In the genomic region with DNA sequence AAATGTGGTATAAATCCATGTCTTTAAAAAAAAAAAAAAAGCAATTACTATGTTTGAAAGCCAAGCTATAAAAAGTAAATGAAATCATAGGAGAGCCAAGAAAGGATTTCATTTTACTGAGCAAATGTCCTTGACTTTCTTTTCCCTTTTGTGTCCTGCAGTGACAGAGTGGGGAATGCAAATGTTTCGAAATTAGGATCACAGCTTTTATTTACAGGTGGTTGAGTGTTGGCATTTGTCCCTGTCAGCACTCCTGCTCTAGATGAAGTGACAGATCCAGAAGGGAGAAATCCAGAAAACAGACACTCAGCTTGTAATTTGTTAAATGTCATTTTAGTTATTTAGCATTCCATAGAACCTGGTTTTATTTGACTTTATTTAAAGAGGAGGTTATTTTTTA, we compare ENCODE assay signal across 1 cellular context.
A peak's percentile ranks its signal among the peaks of the same experiment; 100 is the strongest.
TF ChIP-seq lines count a peak whose summit lies in the region.

No MANE protein-coding gene starts in this region.

TF ChIP-seq in HepG2, 621 proteins besides CTCF, POLR2A, EP300 and RAD21 (continued from another document):
- TF ChIP-seq, protein P1, sequence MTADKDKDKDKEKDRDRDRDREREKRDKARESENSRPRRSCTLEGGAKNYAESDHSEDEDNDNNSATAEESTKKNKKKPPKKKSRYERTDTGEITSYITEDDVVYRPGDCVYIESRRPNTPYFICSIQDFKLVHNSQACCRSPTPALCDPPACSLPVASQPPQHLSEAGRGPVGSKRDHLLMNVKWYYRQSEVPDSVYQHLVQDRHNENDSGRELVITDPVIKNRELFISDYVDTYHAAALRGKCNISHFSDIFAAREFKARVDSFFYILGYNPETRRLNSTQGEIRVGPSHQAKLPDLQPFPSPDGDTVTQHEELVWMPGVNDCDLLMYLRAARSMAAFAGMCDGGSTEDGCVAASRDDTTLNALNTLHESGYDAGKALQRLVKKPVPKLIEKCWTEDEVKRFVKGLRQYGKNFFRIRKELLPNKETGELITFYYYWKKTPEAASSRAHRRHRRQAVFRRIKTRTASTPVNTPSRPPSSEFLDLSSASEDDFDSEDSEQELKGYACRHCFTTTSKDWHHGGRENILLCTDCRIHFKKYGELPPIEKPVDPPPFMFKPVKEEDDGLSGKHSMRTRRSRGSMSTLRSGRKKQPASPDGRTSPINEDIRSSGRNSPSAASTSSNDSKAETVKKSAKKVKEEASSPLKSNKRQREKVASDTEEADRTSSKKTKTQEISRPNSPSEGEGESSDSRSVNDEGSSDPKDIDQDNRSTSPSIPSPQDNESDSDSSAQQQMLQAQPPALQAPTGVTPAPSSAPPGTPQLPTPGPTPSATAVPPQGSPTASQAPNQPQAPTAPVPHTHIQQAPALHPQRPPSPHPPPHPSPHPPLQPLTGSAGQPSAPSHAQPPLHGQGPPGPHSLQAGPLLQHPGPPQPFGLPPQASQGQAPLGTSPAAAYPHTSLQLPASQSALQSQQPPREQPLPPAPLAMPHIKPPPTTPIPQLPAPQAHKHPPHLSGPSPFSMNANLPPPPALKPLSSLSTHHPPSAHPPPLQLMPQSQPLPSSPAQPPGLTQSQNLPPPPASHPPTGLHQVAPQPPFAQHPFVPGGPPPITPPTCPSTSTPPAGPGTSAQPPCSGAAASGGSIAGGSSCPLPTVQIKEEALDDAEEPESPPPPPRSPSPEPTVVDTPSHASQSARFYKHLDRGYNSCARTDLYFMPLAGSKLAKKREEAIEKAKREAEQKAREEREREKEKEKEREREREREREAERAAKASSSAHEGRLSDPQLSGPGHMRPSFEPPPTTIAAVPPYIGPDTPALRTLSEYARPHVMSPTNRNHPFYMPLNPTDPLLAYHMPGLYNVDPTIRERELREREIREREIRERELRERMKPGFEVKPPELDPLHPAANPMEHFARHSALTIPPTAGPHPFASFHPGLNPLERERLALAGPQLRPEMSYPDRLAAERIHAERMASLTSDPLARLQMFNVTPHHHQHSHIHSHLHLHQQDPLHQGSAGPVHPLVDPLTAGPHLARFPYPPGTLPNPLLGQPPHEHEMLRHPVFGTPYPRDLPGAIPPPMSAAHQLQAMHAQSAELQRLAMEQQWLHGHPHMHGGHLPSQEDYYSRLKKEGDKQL (CRISPR knock-in tag; IDR thresholded peaks at IDR 0.05; ENCODE audit: low read depth) = no peak
- TF ChIP-seq SOX6 (IDR thresholded peaks at IDR 0.05) (no peak), SOX6 (CRISPR knock-in tag; IDR thresholded peaks at IDR 0.05) (peak; percentile 30; the same call in 1 of the 2 replicates), MAFF (IDR thresholded peaks at IDR 0.05; ENCODE audit: low read depth, low read length) (peak; percentile 71), ZNF709 (CRISPR knock-in tag; IDR thresholded peaks at IDR 0.05) (no peak), HES4 (CRISPR knock-in tag; IDR thresholded peaks at IDR 0.05; ENCODE audit: borderline replicate concordance) (no peak), PCBP2 (optimal IDR thresholded peaks at IDR 0.05; ENCODE audit: low read depth, low read length, poor library complexity, severe bottlenecking) (no peak)
- TF ChIP-seq, protein P2, sequence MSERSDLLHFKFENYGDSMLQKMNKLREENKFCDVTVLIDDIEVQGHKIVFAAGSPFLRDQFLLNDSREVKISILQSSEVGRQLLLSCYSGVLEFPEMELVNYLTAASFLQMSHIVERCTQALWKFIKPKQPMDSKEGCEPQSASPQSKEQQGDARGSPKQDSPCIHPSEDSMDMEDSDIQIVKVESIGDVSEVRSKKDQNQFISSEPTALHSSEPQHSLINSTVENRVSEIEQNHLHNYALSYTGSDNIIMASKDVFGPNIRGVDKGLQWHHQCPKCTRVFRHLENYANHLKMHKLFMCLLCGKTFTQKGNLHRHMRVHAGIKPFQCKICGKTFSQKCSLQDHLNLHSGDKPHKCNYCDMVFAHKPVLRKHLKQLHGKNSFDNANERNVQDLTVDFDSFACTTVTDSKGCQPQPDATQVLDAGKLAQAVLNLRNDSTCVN (CRISPR knock-in tag; IDR thresholded peaks at IDR 0.05; ENCODE audit: borderline replicate concordance) = peak; percentile 91
- TF ChIP-seq, protein P3, sequence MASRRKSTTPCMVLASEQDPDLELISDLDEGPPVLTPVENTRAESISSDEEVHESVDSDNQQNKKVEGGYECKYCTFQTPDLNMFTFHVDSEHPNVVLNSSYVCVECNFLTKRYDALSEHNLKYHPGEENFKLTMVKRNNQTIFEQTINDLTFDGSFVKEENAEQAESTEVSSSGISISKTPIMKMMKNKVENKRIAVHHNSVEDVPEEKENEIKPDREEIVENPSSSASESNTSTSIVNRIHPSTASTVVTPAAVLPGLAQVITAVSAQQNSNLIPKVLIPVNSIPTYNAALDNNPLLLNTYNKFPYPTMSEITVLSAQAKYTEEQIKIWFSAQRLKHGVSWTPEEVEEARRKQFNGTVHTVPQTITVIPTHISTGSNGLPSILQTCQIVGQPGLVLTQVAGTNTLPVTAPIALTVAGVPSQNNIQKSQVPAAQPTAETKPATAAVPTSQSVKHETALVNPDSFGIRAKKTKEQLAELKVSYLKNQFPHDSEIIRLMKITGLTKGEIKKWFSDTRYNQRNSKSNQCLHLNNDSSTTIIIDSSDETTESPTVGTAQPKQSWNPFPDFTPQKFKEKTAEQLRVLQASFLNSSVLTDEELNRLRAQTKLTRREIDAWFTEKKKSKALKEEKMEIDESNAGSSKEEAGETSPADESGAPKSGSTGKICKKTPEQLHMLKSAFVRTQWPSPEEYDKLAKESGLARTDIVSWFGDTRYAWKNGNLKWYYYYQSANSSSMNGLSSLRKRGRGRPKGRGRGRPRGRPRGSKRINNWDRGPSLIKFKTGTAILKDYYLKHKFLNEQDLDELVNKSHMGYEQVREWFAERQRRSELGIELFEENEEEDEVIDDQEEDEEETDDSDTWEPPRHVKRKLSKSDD (CRISPR knock-in tag; IDR thresholded peaks at IDR 0.05; ENCODE audit: low read depth) = no peak
